In genomic region chr6:53240139-53240538, GRCh38 we compare ENCODE assay signal across 21 cellular contexts.
"Had no signal": no experiment of that assay in that cellular context is flagged by ENCODE, and none has a peak within 500 bp of the region (broad histone marks: within the 10 kb centered on the region; RNA-seq: fewer than 3 reads in every experiment).

No MANE protein-coding gene starts in this region.

- DNase-seq: activated CD8-positive, alpha-beta memory T cell treated with anti-CD3 and anti-CD28 coated beads, Interleukin-2, amount 50 U/mL, for 4 hours; activated naive CD8-positive, alpha-beta T cell treated with anti-CD3 and anti-CD28 coated beads for 36 hours; activated T-cell treated with anti-CD3 and anti-CD28 coated beads, Interleukin-2, amount 50 U/mL, for 24 hours; adrenal gland; cortex of kidney; islet precursor cell; left ventricle myocardium inferior; mucosa of descending colon; ovary; retina; sigmoid colon; small intestine; stimulated activated CD4-positive, alpha-beta T cell treated with anti-CD3 and anti-CD28 coated beads, Interleukin-4, amount 100 ng/mL, for 4 hours had no signal

- H3K9me3 ChIP-seq: adrenal gland, ascending aorta, mucosa of descending colon, ovary, prostate gland, sigmoid colon, tibial nerve had no signal

- H3K4me1 Mint-ChIP-seq: brain, nephron had no signal

- H3K27ac Mint-ChIP-seq: activated naive CD8-positive, alpha-beta T cell treated with anti-CD3 and anti-CD28 coated beads for 36 hours; brain; nephron had no signal

- H3K27me3 Mint-ChIP-seq: activated naive CD8-positive, alpha-beta T cell treated with anti-CD3 and anti-CD28 coated beads for 36 hours; activated T-cell treated with anti-CD3 and anti-CD28 coated beads, Interleukin-2, amount 50 U/mL, for 24 hours; brain had no signal

- H3K4me3 Mint-ChIP-seq: activated naive CD8-positive, alpha-beta T cell treated with anti-CD3 and anti-CD28 coated beads for 36 hours; activated T-cell treated with anti-CD3 and anti-CD28 coated beads, Interleukin-2, amount 50 U/mL, for 24 hours; brain; nephron had no signal

- H3K4me1 ChIP-seq: adrenal gland, ascending aorta, gastroesophageal sphincter, left ventricle myocardium inferior, prostate gland, sigmoid colon, tibial nerve had no signal

- H3K27ac ChIP-seq: adrenal gland, ascending aorta, gastroesophageal sphincter, hepatocyte, left ventricle myocardium inferior, ovary, prostate gland, sigmoid colon, tibial nerve had no signal

- H3K36me3 Mint-ChIP-seq: brain had no signal

- ATAC-seq: gastroesophageal sphincter had no signal

- H3K27me3 ChIP-seq: adrenal gland, ascending aorta, gastroesophageal sphincter, hepatocyte, ovary, sigmoid colon, tibial nerve had no signal

- H3K4me3 ChIP-seq: adrenal gland, ascending aorta, gastroesophageal sphincter, hepatocyte, left ventricle myocardium inferior, lung, mucosa of descending colon, ovary, prostate gland, sigmoid colon, tibial nerve had no signal
